1 cellular context compared by ENCODE assay signal in the genomic region with DNA sequence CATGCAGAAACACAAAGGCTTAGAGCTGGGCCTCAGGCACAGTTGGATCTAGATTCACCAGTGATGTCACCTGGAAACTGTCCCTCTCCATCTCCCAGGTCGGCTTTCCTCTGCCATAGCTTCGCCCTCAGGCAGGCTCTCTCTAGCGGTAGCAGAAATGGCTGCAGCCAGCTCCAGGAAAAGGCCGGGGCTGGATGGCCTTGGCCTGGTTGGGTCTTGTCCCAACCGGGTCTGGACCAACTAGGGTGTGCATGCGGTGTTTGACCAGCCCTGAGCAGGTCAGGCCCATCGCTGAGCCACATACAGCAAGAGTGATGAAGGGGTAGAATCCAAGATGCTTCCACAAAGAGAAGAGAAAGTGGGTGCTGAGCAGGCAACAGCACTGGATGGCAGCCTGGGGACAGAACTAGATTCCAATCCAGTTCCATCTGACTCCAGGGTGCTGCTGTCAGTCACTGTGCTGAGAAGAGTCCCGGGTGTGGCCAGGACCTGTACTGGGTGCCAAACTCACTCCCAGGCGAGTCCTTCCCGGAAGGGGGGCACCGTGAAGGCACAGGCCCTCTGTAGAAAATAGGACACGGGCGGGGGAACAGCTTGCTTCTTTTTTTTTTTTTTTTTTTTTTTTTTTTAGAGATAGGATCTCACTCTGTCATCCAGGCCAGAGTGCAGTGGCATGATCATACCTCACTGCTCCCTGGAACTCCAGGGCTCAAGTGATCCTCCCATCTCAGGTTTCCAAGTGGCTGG.
TF ChIP-seq lines count a peak whose summit lies in the region.

No MANE protein-coding gene starts in this region.

TF ChIP-seq in WTC11, 78 proteins besides CTCF, POLR2A, EP300 and RAD21 (continued from another document):
- TF ChIP-seq, protein P1, sequence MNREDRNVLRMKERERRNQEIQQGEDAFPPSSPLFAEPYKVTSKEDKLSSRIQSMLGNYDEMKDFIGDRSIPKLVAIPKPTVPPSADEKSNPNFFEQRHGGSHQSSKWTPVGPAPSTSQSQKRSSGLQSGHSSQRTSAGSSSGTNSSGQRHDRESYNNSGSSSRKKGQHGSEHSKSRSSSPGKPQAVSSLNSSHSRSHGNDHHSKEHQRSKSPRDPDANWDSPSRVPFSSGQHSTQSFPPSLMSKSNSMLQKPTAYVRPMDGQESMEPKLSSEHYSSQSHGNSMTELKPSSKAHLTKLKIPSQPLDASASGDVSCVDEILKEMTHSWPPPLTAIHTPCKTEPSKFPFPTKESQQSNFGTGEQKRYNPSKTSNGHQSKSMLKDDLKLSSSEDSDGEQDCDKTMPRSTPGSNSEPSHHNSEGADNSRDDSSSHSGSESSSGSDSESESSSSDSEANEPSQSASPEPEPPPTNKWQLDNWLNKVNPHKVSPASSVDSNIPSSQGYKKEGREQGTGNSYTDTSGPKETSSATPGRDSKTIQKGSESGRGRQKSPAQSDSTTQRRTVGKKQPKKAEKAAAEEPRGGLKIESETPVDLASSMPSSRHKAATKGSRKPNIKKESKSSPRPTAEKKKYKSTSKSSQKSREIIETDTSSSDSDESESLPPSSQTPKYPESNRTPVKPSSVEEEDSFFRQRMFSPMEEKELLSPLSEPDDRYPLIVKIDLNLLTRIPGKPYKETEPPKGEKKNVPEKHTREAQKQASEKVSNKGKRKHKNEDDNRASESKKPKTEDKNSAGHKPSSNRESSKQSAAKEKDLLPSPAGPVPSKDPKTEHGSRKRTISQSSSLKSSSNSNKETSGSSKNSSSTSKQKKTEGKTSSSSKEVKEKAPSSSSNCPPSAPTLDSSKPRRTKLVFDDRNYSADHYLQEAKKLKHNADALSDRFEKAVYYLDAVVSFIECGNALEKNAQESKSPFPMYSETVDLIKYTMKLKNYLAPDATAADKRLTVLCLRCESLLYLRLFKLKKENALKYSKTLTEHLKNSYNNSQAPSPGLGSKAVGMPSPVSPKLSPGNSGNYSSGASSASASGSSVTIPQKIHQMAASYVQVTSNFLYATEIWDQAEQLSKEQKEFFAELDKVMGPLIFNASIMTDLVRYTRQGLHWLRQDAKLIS (CRISPR knock-in tag; IDR thresholded peaks at IDR 0.05; ENCODE audit: borderline replicate concordance), result no peak
- TF ChIP-seq NR2C2 (CRISPR knock-in tag; IDR thresholded peaks at IDR 0.05), result no peak
- peak; percentile 61; the same call in 1 of the 2 replicates for TF ChIP-seq ZNF121 (CRISPR knock-in tag; IDR thresholded peaks at IDR 0.05)
- TF ChIP-seq FOXK1 (CRISPR knock-in tag; IDR thresholded peaks at IDR 0.05), result no peak
- no peak for TF ChIP-seq FOXJ3 (CRISPR knock-in tag; IDR thresholded peaks at IDR 0.05; ENCODE audit: borderline replicate concordance)
- no peak for TF ChIP-seq RELA (CRISPR knock-in tag; IDR thresholded peaks at IDR 0.05; ENCODE audit: borderline replicate concordance)
